ENCODE assay signal across 8 cellular contexts in genomic region chr4:83011779-83012630, GRCh38. TPM values are rescaled to one million over a fixed set of nuclear protein-coding genes. Genes with fewer than 3 reads are reported as not detected.
A peak's percentile ranks its signal among the peaks of the same experiment; 100 is the strongest.
DNase-seq lines count a peak whose midpoint lies in the region; TF ChIP-seq lines count a peak whose summit lies in the region.

No MANE protein-coding gene starts in this region.

- DNase-seq in NCI-H2171 treated with DMSO at 0.1 percent for 48 hours (lab: John Stamatoyannopoulos, UW) (peak; percentile 40), NCI-H2171 (lab: John Stamatoyannopoulos, UW) (no peak), HEK293T (ENCODE audit: extremely low spot score) (peak; percentile 37), NCI-H1092 treated with DMSO at 0.1 percent for 48 hours (lab: John Stamatoyannopoulos, UW) (peak; percentile 36), head of caudate nucleus (peak in 38 of 42 donors; percentile 8 to 73 (median 37)), occipital lobe (lab: John Stamatoyannopoulos, UW) (peak; percentile 36), NCI-H226 (no peak)
- peak; percentile 75 for DNase-seq in activated effector memory CD4-positive, alpha-beta T cell treated with anti-CD3 and anti-CD28 coated beads, Interleukin-2, amount 50 U/mL, for 16 hours

- intact Hi-C loops in head of caudate nucleus (cut with DNase I): loop anchor here (5.0 kb wide), 2 partner anchors 110 to 580 kb away; partner anchors contain the start of genes ENOPH1, HNRNPDL and THAP9

- POLR2A ChIA-PET in HEK293T (lab: Yijun Ruan, JAX): interaction anchor here (0.6 to 3.8 kb wide), 10 partner anchors 13 to 272 kb away, joined by 3 to 59 read pairs (median 9); partner anchors contain the start of genes COPS4, COQ2 and THAP9

- CTCF ChIA-PET in HEK293T (lab: Yijun Ruan, JAX): no interaction called here

TF ChIP-seq in HEK293T, 16 proteins besides CTCF, POLR2A, EP300 and RAD21:
- no peak for TF ChIP-seq LEF1 (IDR thresholded peaks at IDR 0.05; ENCODE audit: borderline replicate concordance)
- no peak for TF ChIP-seq ARNT (IDR thresholded peaks at IDR 0.05)
- no peak for TF ChIP-seq L3MBTL2 (conservative IDR thresholded peaks at IDR 0.05)
- no peak for TF ChIP-seq SP1 (IDR thresholded peaks at IDR 0.05)
- TF ChIP-seq HDGF (IDR thresholded peaks at IDR 0.05; ENCODE audit: borderline replicate concordance): no peak
TF ChIP-seq in HEK293T: peak in this region for 0.

RNA-seq across cellular contexts. Expression of gene LIN54, which starts 1.4 kb away (rescaled TPM):
- total RNA-seq in occipital lobe: 29.2 TPM

RNA-seq across cellular contexts. Expression of gene COPS4, which starts 23.0 kb away (rescaled TPM):
- total RNA-seq in occipital lobe: 155 TPM

Comparison
In these comparisons a context has a peak if more than half of its experiments do, and no peak if none do; other contexts are left out.
1. DNase-seq: peak in NCI-H2171 treated with DMSO at 0.1 percent for 48 hours (single experiment), HEK293T (single experiment), NCI-H1092 treated with DMSO at 0.1 percent for 48 hours (single experiment), activated effector memory CD4-positive, alpha-beta T cell treated with anti-CD3 and anti-CD28 coated beads, Interleukin-2, amount 50 U/mL, for 16 hours (single experiment), head of caudate nucleus (38 of 42) and occipital lobe (single experiment); none in NCI-H2171 (single experiment) and NCI-H226 (single experiment).